ENCODE assay signal across 8 cellular contexts in the genomic region with DNA sequence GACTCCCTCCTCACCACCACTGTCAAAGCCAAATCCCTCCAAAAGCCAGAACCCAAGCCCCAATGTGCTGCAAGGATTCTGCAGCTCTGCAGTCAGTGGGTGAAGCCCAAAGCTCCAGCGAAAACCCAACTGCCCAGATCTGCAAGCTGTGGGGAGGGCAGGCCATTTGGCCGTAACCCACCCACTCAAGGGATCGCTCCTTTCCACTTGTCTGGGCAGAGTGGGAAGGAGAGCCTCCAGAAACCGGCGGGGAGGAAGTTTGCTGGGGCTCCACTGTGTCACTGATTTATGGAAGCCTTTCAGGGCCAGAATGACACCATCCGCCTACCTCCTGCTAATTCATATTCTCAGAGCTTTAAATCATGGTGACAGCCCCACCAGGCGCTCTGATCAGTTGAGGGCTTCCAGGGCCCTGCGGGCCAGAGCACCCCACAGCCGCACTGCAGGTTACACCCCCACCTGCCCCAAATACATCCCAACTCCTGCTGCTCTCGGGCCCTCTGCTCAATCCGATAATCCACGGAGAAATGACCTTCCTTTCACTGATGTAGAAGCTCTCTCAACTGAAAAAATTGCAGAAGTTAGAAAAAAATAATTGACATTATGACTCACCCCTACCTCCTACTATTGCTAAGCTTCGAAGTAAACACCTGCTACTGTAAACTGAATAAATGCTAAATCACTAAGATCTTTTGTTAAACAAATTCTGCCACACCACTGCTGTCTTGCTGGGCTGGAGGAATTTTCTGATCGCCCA. TPM values are rescaled to one million over a fixed set of nuclear protein-coding genes. Genes with fewer than 3 reads are reported as not detected.
DNase-seq lines count a peak whose midpoint lies in the region; ATAC-seq lines count a peak whose summit lies in the region.

No MANE protein-coding gene starts in this region.

- intact Hi-C loops in sciatic nerve (cut with DNase I) = no loop called here

- DNase-seq in sciatic nerve (ENCODE audit: low spot score) (peak; percentile 60), NCI-H187 treated with DMSO at 0.1 percent for 48 hours (lab: John Stamatoyannopoulos, UW) (no peak)
- DNase-seq in effector CD8-positive, alpha-beta T cell (lab: John Stamatoyannopoulos, UW) = no peak

- peak overlapping the region; percentile 98 for H3K27ac ChIP-seq in cingulate gyrus (ENCODE audit: low read depth, low read length)

- ATAC-seq in GM18909 (IDR thresholded peaks at IDR 0.05; ENCODE audit: poor library complexity, unreplicated experiment) = peak; percentile 47
- ATAC-seq in HG03565 (IDR thresholded peaks at IDR 0.05; ENCODE audit: unreplicated experiment) = peak; percentile 37
- ATAC-seq in sciatic nerve = no peak
- no peak for ATAC-seq in HG03108 (IDR thresholded peaks at IDR 0.05; ENCODE audit: unreplicated experiment)
- no peak for ATAC-seq in HG02763 (IDR thresholded peaks at IDR 0.05; ENCODE audit: unreplicated experiment)

RNA-seq across cellular contexts. Expression of a gene that starts 40.6 kb away (rescaled TPM):
- 65.3 TPM for total RNA-seq in sciatic nerve

Comparison
In these comparisons a context has a peak if more than half of its experiments do, and no peak if none do; other contexts are left out.
1. ATAC-seq: peak in GM18909 (single experiment) and HG03565 (single experiment); none in sciatic nerve (single experiment), HG03108 (single experiment) and HG02763 (single experiment).